In the genomic region with DNA sequence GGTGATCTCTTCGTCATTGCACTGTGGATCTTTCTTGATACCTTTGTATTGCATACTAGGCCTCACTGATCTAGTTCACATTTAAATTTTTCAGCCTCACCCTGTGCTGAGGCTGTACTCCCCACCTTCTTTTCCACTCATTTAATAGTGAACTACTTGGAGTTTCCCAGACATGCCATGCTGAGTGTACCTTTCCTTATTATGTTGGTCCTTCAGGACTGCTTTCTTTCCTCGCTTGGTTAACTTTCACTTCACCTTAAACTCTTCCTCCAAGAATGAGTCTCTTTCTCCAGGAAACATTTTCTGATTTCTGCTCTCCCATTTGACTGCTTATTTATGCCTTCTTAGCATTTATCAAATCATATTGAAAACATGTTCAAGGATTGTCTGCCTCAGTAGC, we compare ENCODE assay signal across 20 cellular contexts. TPM values are rescaled to one million over a fixed set of nuclear protein-coding genes. Genes with fewer than 3 reads are reported as not detected.
DNase-seq lines count a peak whose midpoint lies in the region; ATAC-seq, FAIRE-seq and TF ChIP-seq lines count a peak whose summit lies in the region.
"Had no signal": no experiment of that assay in that cellular context is flagged by ENCODE, and none has a peak within 500 bp of the region (broad histone marks: within the 10 kb centered on the region; RNA-seq: fewer than 3 reads in every experiment).

No MANE protein-coding gene starts in this region.

- H3K4me3 Mint-ChIP-seq in CD8-positive, alpha-beta T cell: no peak overlapping the region
- H3K4me3 Mint-ChIP-seq in H9 (no peak overlapping the region), memory B cell (no peak overlapping the region)
- H3K4me3 Mint-ChIP-seq: CD14-positive monocyte had no signal

- H3K4me2 ChIP-seq in H9 (ENCODE audit: insufficient read depth, insufficient read length, low read length): no peak overlapping the region
- no peak overlapping the region for H3K4me2 ChIP-seq in K562 (ENCODE audit: insufficient read depth, low read length)
- H3K4me2 ChIP-seq: SK-N-SH had no signal

- no peak overlapping the region for H2BK5ac ChIP-seq in H9 (ENCODE audit: insufficient read length, low read length)

- peak overlapping the region; percentile 25 for H3K27ac Mint-ChIP-seq in CD8-positive, alpha-beta T cell
- peak overlapping the region in 2 of 3 experiments; percentile 1 to 8; a peak in 2 of 7 replicates for H3K27ac Mint-ChIP-seq in H9
- H3K27ac Mint-ChIP-seq in memory B cell: peak overlapping the region; percentile 17

- no peaks in the 10 kb centered on the region for H3K36me3 ChIP-seq in CD8-positive, alpha-beta T cell (ENCODE audit: insufficient read depth, low read length)
- H3K36me3 ChIP-seq in K562 (ENCODE audit: control insufficient read depth, insufficient read depth, low read length): peaks cover 6% of the 10 kb centered on the region; the same call in 1 of the 3 replicates

- POLR2A ChIA-PET in CD8-positive, alpha-beta T cell (lab: Charles Lee): no interaction called here
- POLR2A ChIA-PET in K562 (lab: Yijun Ruan, JAX): interaction anchor here (0.9 kb wide), 1 partner anchor 12 kb away, joined by 3 read pairs; no protein-coding TSS in a partner anchor

- DNase-seq in CD8-positive, alpha-beta T cell: no peak
- DNase-seq in H9 (no peak), K562 (ENCODE audit: extremely low read depth in 1 of 4, low spot score in 3 of 4) (no peak), memory B cell (ENCODE audit: low spot score in 2 of 2) (no peak), DMS114 treated with DMSO at 0.1 percent for 48 hours (lab: John Stamatoyannopoulos, UW; ENCODE audit: unreplicated experiment) (no peak)
- DNase-seq: DMS153; H7; KG1; NCI-H1105; NCI-H2029 treated with DMSO at 0.1 percent for 48 hours; NCI-H345; NCI-H774; NK-92 treated with Interleukin-12 subunit alpha and Interleukin-12 subunit beta, amount 100 ng/mL, for 24 hours; SIG-M5; SK-N-SH had no signal

- H3K27ac ChIP-seq in CD8-positive, alpha-beta T cell (ENCODE audit: low read depth, low read length): no peak overlapping the region
- H3K27ac ChIP-seq in H9 (ENCODE audit: insufficient read length, low read depth, low read length): no peak overlapping the region
- H3K27ac ChIP-seq in K562 (ENCODE audit: extremely low read depth, low read depth, low read length): no peak overlapping the region
- H3K27ac ChIP-seq: HL-60 had no signal

- H4K8ac ChIP-seq in H9 (replicated peaks; ENCODE audit: insufficient read length, low read depth, low read length): no peak overlapping the region

- no peaks in the 10 kb centered on the region for H3K27me3 Mint-ChIP-seq in CD8-positive, alpha-beta T cell (ENCODE audit: low read depth)
- H3K27me3 Mint-ChIP-seq in H9 (ENCODE audit: low read depth): no peaks in the 10 kb centered on the region
- H3K27me3 Mint-ChIP-seq in memory B cell: no peaks in the 10 kb centered on the region

- TF ChIP-seq EP300 in K562 (IDR thresholded peaks at IDR 0.05; ENCODE audit: low read length): no peak

- H3K79me1 ChIP-seq in H9 (ENCODE audit: insufficient read depth, low read depth, low read length, poor library complexity, severe bottlenecking): peaks cover 3% of the 10 kb centered on the region

- no peak overlapping the region for H3K4ac ChIP-seq in H9 (ENCODE audit: low read depth, low read length)

- peak; percentile 37 for FAIRE-seq in K562 (lab: Jason Lieb, UNC)
- FAIRE-seq: A204.1 had no signal

- peaks cover 5% of the 10 kb centered on the region for H3K4me1 ChIP-seq in CD8-positive, alpha-beta T cell (ENCODE audit: insufficient read depth, low read length)
- H3K4me1 ChIP-seq in H9 (ENCODE audit: insufficient read depth, low read length) (peaks cover 4% of the 10 kb centered on the region; the same call in 1 of the 2 replicates), K562 (replicated peaks in 1 of 2; ENCODE audit: control insufficient read depth in 2 of 2, insufficient read depth in 2 of 2, low read length in 2 of 2) (peaks cover 1 to 2% of the 10 kb centered on the region in 2 experiments; a peak in 2 of 5 replicates)

- H3K9me3 ChIP-seq in CD8-positive, alpha-beta T cell (ENCODE audit: low read length): no peaks in the 10 kb centered on the region
- H3K9me3 ChIP-seq in H9 (ENCODE audit: control insufficient read depth, low read depth, low read length) (no peaks in the 10 kb centered on the region), K562 (replicated peaks; ENCODE audit: control insufficient read depth, insufficient read depth, low read depth, low read length) (no peaks in the 10 kb centered on the region)
- H3K9me3 ChIP-seq: SK-N-SH had no signal

- H2AK5ac ChIP-seq in H9 (ENCODE audit: insufficient read length, low read length): no peak overlapping the region

- ATAC-seq in CD8-positive, alpha-beta T cell: no peak
- ATAC-seq in K562 (no peak), memory B cell (ENCODE audit: low read depth) (no peak), HG02763 (IDR thresholded peaks at IDR 0.05; ENCODE audit: unreplicated experiment) (no peak), GM18498 (IDR thresholded peaks at IDR 0.05; ENCODE audit: unreplicated experiment) (no peak)

- BruUV-seq in K562 (replicated peaks; lab: Mats Ljungman, UMichigan): no TSS peak

- H3K4me3 ChIP-seq in CD8-positive, alpha-beta T cell (ENCODE audit: low read depth, low read length): no peak overlapping the region
- no peak overlapping the region for H3K4me3 ChIP-seq in K562

- no peak overlapping the region for H4K5ac ChIP-seq in H9 (ENCODE audit: insufficient read length, low read depth, low read length)

- H3K56ac ChIP-seq in H9 (ENCODE audit: insufficient read length, low read depth, low read length): no peak overlapping the region

- no peak overlapping the region for H2BK12ac ChIP-seq in H9 (ENCODE audit: insufficient read length, low read depth, low read length)

- TF ChIP-seq RAD21 in K562 (CRISPR knock-in tag; conservative IDR thresholded peaks at IDR 0.05 in 1 of 2, IDR thresholded peaks at IDR 0.05 in 1 of 2): no peak

- intact Hi-C loops in CD8-positive, alpha-beta T cell (cut with DNase I, micrococcal nuclease): no loop called here
- intact Hi-C loops in K562 (cut with micrococcal nuclease): no loop called here

- H3K9me3 Mint-ChIP-seq in CD8-positive, alpha-beta T cell: no peaks in the 10 kb centered on the region
- H3K9me3 Mint-ChIP-seq in H9 (peaks cover 6 to 21% of the 10 kb centered on the region in 2 experiments; a peak in 4 of 5 replicates), memory B cell (no peaks in the 10 kb centered on the region)

- H2BK15ac ChIP-seq in H9 (ENCODE audit: low read depth, low read length): no peak overlapping the region

- H2BK20ac ChIP-seq in H9 (ENCODE audit: low read depth, low read length, poor library complexity, severe bottlenecking): no peak overlapping the region

- no peak for TF ChIP-seq POLR2A in K562 (conservative IDR thresholded peaks at IDR 0.05)

- WGBS in H9 (ENCODE audit: extremely low coverage, insufficient read length, low lambda C conversion rate): no CpG with 5 or more reads among the region's 2 CpGs
- WGBS in K562 (ENCODE audit: insufficient coverage, low coverage, missing lambda C conversion rate): 98% methylated on average over 2 of the region's 2 CpGs

- H4K20me1 ChIP-seq in H9 (ENCODE audit: control insufficient read depth, insufficient read depth, insufficient read length): no peaks in the 10 kb centered on the region
- 0 out of 2 replicates have a peak, but pooled peaks cover 6% of the 10 kb centered on the region for H4K20me1 ChIP-seq in K562 (replicated peaks; ENCODE audit: control insufficient read depth, insufficient read depth, low read length)

- H3K23ac ChIP-seq in H9 (ENCODE audit: insufficient read length, low read depth, low read length): no peak overlapping the region

- H4K91ac ChIP-seq in H9 (ENCODE audit: insufficient read length, low read depth, low read length): no peak overlapping the region

- H2BK120ac ChIP-seq in H9 (ENCODE audit: low read depth, low read length, poor library complexity, severe bottlenecking): no peak overlapping the region

- no peak overlapping the region for H3K9ac ChIP-seq in H9 (ENCODE audit: extremely low read depth, insufficient read length, low read length)
- no peak overlapping the region for H3K9ac ChIP-seq in K562 (ENCODE audit: insufficient read depth in 1 of 2, low read depth in 2 of 2, low read length in 2 of 2)
- H3K9ac ChIP-seq: SK-N-SH had no signal

- H2AFZ ChIP-seq in H9 (ENCODE audit: low read length) (no peak overlapping the region), K562 (ENCODE audit: low read depth, low read length) (no peak overlapping the region)

- CTCF ChIA-PET in CD8-positive, alpha-beta T cell (lab: Charles Lee): no interaction called here
- CTCF ChIA-PET in K562 (lab: Yijun Ruan, JAX; ENCODE audit: low intra/inter-chr PET ratio): no interaction called here

- no peak overlapping the region for H3T11ph ChIP-seq in H9 (ENCODE audit: low read length)

- no peak for TF ChIP-seq CTCF in CD8-positive, alpha-beta T cell (IDR thresholded peaks at IDR 0.05)
- TF ChIP-seq CTCF in H9 (conservative IDR thresholded peaks at IDR 0.05): no peak
- TF ChIP-seq CTCF in K562 (IDR thresholded peaks at IDR 0.05 in 2 of 3, conservative IDR thresholded peaks at IDR 0.05 in 1 of 3; ENCODE audit: insufficient read depth in 2 of 3, low read depth in 1 of 3, low read length in 3 of 3): no peak

- H3K79me2 ChIP-seq in H9 (ENCODE audit: insufficient read depth, low read length): peaks cover 24% of the 10 kb centered on the region; the same call in 1 of the 2 replicates
- H3K79me2 ChIP-seq in K562 (ENCODE audit: control insufficient read depth, insufficient read depth, low read length): peaks cover 94% of the 10 kb centered on the region

- in situ Hi-C loops in K562 (cut with MboI): no loop called here

- H3K18ac ChIP-seq in H9 (ENCODE audit: insufficient read length, low read depth, low read length): no peak overlapping the region

- H3K14ac ChIP-seq in H9 (ENCODE audit: insufficient read depth, low read length): no peak overlapping the region; the same call in 1 of the 2 replicates

- no peaks in the 10 kb centered on the region for H3K9me1 ChIP-seq in K562 (ENCODE audit: control insufficient read depth, insufficient read depth, low read length)

- H3K36me3 Mint-ChIP-seq in CD8-positive, alpha-beta T cell: peaks cover 27% of the 10 kb centered on the region
- H3K36me3 Mint-ChIP-seq in H9 (ENCODE audit: insufficient read depth in 1 of 3, low read depth in 3 of 3): peaks cover 20 to 40% (median 36%) of the 10 kb centered on the region in 3 experiments
- H3K36me3 Mint-ChIP-seq in memory B cell: peaks cover 20% of the 10 kb centered on the region

- H3K23me2 ChIP-seq in H9 (ENCODE audit: insufficient read length, low read depth, low read length, poor library complexity, severe bottlenecking): no peaks in the 10 kb centered on the region

- H3K27me3 ChIP-seq in CD8-positive, alpha-beta T cell (ENCODE audit: insufficient read depth, low read length): no peaks in the 10 kb centered on the region
- no peaks in the 10 kb centered on the region for H3K27me3 ChIP-seq in H9 (ENCODE audit: insufficient read depth, low read length)
- no peaks in the 10 kb centered on the region for H3K27me3 ChIP-seq in K562 (ENCODE audit: control insufficient read depth in 2 of 2, insufficient read depth in 2 of 2, low read length in 2 of 2)

- H3K4me1 Mint-ChIP-seq in CD8-positive, alpha-beta T cell (ENCODE audit: low read depth): peaks cover 67% of the 10 kb centered on the region
- peaks cover 28 to 38% of the 10 kb centered on the region in 2 experiments for H3K4me1 Mint-ChIP-seq in H9
- H3K4me1 Mint-ChIP-seq in memory B cell: peaks cover 45% of the 10 kb centered on the region

RNA-seq across cellular contexts. Expression of a gene that starts 20.8 kb away (rescaled TPM):
- total RNA-seq in CD8-positive, alpha-beta T cell: 10 to 100 TPM; 13.3 to 13.6 TPM
- total RNA-seq in H9 (2021) (75.3 and 77.0 TPM in 2 replicates), K562 (2014; rRNA removed) (16.1 and 16.2 TPM in 2 replicates), K562 (2014; rRNA removed; fragmentation: Illumina TruSeq; extraction: Trizol) (33.1 and 39.8 TPM in 2 replicates), K562 (2015; rRNA removed; fragmentation: Illumina TruSeq; extraction: Trizol) (29.7 and 32.9 TPM in 2 replicates), K562 (2021) (36.4 and 40.0 TPM in 2 replicates)
- 13.5 and 31.5 TPM in 2 replicates for total RNA-seq in K562 (2011; cell fraction: chromatin; rRNA removed; ENCODE audit: low replicate concordance)
- 8.2 and 8.8 TPM in 2 replicates for total RNA-seq in K562 (2011; cell fraction: nucleolus; rRNA removed)
- total RNA-seq in K562 (2011; cell fraction: nucleoplasm; rRNA removed): 15.3 and 23.7 TPM in 2 replicates
- polyA plus RNA-seq in K562 (2011; rRNA removed) (56.6 and 66.5 TPM in 2 replicates), K562 (2014; fragmentation: Illumina TruSeq; extraction: Trizol) (49.7 and 53.3 TPM in 2 replicates), K562 (2014; fragmentation: Nextera tagmentation; extraction: Ambion mirVana) (1 to 10 TPM; 7.1 to 7.9 TPM), K562 (2014; rRNA removed) (23.9 TPM in 2 replicates)
- polyA plus RNA-seq in K562 (2011; cell fraction: cytosol; rRNA removed): 11.4 and 29.4 TPM in 2 replicates
- polyA plus RNA-seq in K562 (2011; cell fraction: nucleus; rRNA removed): 10.9 and 20.0 TPM in 2 replicates
- 28.6 and 34.4 TPM in 2 replicates for polyA plus RNA-seq in K562 (2012)
- 174 and 201 TPM in 2 replicates for polyA minus RNA-seq in K562 (2011; rRNA and poly(A)+ RNA removed)
- 32.2 and 48.1 TPM in 2 replicates for polyA minus RNA-seq in K562 (2011; cell fraction: cytosol; rRNA and poly(A)+ RNA removed)
- polyA minus RNA-seq in K562 (2011; cell fraction: nucleus; rRNA and poly(A)+ RNA removed): 8.3 and 18.8 TPM in 2 replicates
